In genomic region chr16:31785126-31785525, GRCh38 we compare ENCODE assay signal across 17 cellular contexts.
DNase-seq lines count a peak whose midpoint lies in the region; ATAC-seq and FAIRE-seq lines count a peak whose summit lies in the region.
"Had no signal": no experiment of that assay in that cellular context is flagged by ENCODE, and none has a peak within 500 bp of the region (broad histone marks: within the 10 kb centered on the region; RNA-seq: fewer than 3 reads in every experiment).

No MANE protein-coding gene starts in this region.

- ATAC-seq in GM21737 (IDR thresholded peaks at IDR 0.05; ENCODE audit: unreplicated experiment) (no peak), HG02759 (IDR thresholded peaks at IDR 0.05; ENCODE audit: unreplicated experiment) (no peak)
- ATAC-seq: CD8-positive, alpha-beta T cell had no signal

- no peaks in the 10 kb centered on the region for H3K36me3 ChIP-seq in small intestine (ENCODE audit: control insufficient read depth in 2 of 2, insufficient read depth in 2 of 2, low read length in 2 of 2)
- H3K36me3 ChIP-seq: HAP-1 had no signal

- no peaks in the 10 kb centered on the region for H3K4me1 ChIP-seq in small intestine (ENCODE audit: control insufficient read depth in 2 of 2, insufficient read depth in 1 of 2, low read depth in 1 of 2, low read length in 1 of 2)
- H3K4me1 ChIP-seq: BLaER1 treated with 17β-estradiol and CSF1 and Interleukin-3, amounts not matched to agents 10 nM and 100 nM; HAP-1 had no signal

- H3K27me3 ChIP-seq in small intestine (ENCODE audit: control insufficient read depth in 2 of 2, insufficient read depth in 2 of 2, low read length in 2 of 2): no peaks in the 10 kb centered on the region
- H3K27me3 ChIP-seq: BLaER1 treated with 17β-estradiol and CSF1 and Interleukin-3, amounts not matched to agents 10 nM and 100 nM had no signal

- peak; percentile 87 for FAIRE-seq in endometrium (lab: Jason Lieb, UNC)
- no peak for FAIRE-seq in small intestine (lab: Jason Lieb, UNC)
- FAIRE-seq: GM12892 had no signal

- DNase-seq in DMS 273 (lab: John Stamatoyannopoulos, UW; ENCODE audit: unreplicated experiment): peak; percentile 61
- DNase-seq in M059J (ENCODE audit: low read depth): peak; percentile 2
- DNase-seq in myocyte (ENCODE audit: low read depth): peak; percentile 13
- no peak for DNase-seq in stimulated activated CD4-positive, alpha-beta T cell treated with anti-CD3 and anti-CD28 coated beads, Interleukin-2, amount 100 ng/mL, for 24 hours
- DNase-seq in small intestine: no peak
- DNase-seq: 8988T; Calu3; CD8-positive, alpha-beta T cell; GDM1; GM23248 had no signal

- peaks cover 2% of the 10 kb centered on the region for H3K9me3 ChIP-seq in small intestine (ENCODE audit: control insufficient read depth, low read depth)
- H3K9me3 ChIP-seq: HAP-1 had no signal

- H3K4me3 ChIP-seq in small intestine (ENCODE audit: low read depth in 1 of 2, low read length in 2 of 2): no peak overlapping the region
- H3K4me3 ChIP-seq: BLaER1 treated with 17β-estradiol and CSF1 and Interleukin-3, amounts not matched to agents 10 nM and 100 nM; GM23248; HAP-1 had no signal

- WGBS in small intestine, 3 donors: 59 to 64% (median 62%) methylated on average over 2 of the region's 2 CpGs

- no peak overlapping the region for H3K27ac ChIP-seq in small intestine (ENCODE audit: low read depth in 1 of 2, low read length in 1 of 2)
- H3K27ac ChIP-seq: BLaER1 treated with 17β-estradiol and CSF1 and Interleukin-3, amounts not matched to agents 10 nM and 100 nM; GM23248; HL-60 had no signal

Comparison
In these comparisons a context has a peak if more than half of its experiments do, and no peak if none do; other contexts are left out.
1. DNase-seq: peak in DMS 273 (single experiment), M059J (single experiment) and myocyte (single experiment); none in stimulated activated CD4-positive, alpha-beta T cell treated with anti-CD3 and anti-CD28 coated beads, Interleukin-2, amount 100 ng/mL, for 24 hours (0 of 2) and small intestine (single experiment).